In the genomic region with DNA sequence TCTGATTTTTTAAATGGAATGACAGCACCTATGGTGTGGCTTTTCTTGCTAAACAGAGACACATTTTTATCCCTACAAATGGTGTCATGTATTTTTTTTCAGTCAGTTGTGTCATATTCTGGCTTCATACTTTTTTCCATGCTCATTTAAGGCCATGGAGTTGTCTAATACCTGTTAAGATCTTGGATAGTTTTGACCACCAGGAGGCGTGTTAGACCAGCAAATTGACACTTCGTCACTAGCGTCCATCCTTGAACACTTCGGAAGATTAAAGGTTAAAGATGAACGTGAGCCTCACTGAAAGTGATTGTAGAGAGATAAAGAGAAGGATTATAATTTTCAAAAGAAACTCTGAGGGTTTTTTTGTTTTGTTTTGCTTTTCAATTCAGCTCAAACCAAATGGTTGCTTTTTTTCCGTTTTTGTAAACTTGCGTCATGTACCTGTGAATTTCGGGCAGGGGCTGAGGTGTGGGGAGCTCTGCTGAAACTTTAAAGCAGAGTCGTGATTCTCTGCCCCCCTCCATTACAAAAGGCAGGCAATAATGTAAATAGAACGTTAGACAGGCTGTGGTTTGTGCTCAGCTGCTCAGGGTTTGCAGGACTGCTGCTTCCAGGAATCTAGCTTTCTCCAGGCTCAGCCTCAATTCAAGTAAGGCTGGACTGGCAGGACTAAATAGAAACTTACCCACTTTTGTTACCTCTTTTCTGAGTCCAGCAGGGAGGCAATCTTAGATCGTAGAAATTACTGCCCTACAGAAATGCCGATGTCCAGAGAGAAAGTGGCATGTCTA, we compare ENCODE assay signal across 1 cellular context.
A peak's percentile ranks its signal among the peaks of the same experiment; 100 is the strongest.
TF ChIP-seq lines count a peak whose summit lies in the region.

No MANE protein-coding gene starts in this region.

TF ChIP-seq in HepG2, 621 proteins besides CTCF, POLR2A, EP300 and RAD21 (continued from another document and continues in another):
- TF ChIP-seq, protein P1, sequence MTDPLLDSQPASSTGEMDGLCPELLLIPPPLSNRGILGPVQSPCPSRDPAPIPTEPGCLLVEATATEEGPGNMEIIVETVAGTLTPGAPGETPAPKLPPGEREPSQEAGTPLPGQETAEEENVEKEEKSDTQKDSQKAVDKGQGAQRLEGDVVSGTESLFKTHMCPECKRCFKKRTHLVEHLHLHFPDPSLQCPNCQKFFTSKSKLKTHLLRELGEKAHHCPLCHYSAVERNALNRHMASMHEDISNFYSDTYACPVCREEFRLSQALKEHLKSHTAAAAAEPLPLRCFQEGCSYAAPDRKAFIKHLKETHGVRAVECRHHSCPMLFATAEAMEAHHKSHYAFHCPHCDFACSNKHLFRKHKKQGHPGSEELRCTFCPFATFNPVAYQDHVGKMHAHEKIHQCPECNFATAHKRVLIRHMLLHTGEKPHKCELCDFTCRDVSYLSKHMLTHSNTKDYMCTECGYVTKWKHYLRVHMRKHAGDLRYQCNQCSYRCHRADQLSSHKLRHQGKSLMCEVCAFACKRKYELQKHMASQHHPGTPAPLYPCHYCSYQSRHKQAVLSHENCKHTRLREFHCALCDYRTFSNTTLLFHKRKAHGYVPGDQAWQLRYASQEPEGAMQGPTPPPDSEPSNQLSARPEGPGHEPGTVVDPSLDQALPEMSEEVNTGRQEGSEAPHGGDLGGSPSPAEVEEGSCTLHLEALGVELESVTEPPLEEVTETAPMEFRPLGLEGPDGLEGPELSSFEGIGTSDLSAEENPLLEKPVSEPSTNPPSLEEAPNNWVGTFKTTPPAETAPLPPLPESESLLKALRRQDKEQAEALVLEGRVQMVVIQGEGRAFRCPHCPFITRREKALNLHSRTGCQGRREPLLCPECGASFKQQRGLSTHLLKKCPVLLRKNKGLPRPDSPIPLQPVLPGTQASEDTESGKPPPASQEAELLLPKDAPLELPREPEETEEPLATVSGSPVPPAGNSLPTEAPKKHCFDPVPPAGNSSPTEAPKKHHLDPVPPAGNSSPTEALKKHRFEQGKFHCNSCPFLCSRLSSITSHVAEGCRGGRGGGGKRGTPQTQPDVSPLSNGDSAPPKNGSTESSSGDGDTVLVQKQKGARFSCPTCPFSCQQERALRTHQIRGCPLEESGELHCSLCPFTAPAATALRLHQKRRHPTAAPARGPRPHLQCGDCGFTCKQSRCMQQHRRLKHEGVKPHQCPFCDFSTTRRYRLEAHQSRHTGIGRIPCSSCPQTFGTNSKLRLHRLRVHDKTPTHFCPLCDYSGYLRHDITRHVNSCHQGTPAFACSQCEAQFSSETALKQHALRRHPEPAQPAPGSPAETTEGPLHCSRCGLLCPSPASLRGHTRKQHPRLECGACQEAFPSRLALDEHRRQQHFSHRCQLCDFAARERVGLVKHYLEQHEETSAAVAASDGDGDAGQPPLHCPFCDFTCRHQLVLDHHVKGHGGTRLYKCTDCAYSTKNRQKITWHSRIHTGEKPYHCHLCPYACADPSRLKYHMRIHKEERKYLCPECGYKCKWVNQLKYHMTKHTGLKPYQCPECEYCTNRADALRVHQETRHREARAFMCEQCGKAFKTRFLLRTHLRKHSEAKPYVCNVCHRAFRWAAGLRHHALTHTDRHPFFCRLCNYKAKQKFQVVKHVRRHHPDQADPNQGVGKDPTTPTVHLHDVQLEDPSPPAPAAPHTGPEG (CRISPR knock-in tag; IDR thresholded peaks at IDR 0.05), result no peak
- TF ChIP-seq NBN (conservative IDR thresholded peaks at IDR 0.05), result no peak
- no peak for TF ChIP-seq GABPB1 (CRISPR knock-in tag; IDR thresholded peaks at IDR 0.05)
- TF ChIP-seq TSC22D2 (CRISPR knock-in tag; IDR thresholded peaks at IDR 0.05; ENCODE audit: borderline replicate concordance), result no peak; the same call in 1 of the 2 replicates
- TF ChIP-seq ZNF879 (CRISPR knock-in tag; IDR thresholded peaks at IDR 0.05), result no peak
- no peak for TF ChIP-seq MTERF4 (CRISPR knock-in tag; IDR thresholded peaks at IDR 0.05)
- TF ChIP-seq ZSCAN31 (CRISPR knock-in tag; IDR thresholded peaks at IDR 0.05; ENCODE audit: low read depth), result 0 out of 2 replicates have a peak, but pooled peaks have one; percentile 38
- TF ChIP-seq ZNF235 (CRISPR knock-in tag; IDR thresholded peaks at IDR 0.05; ENCODE audit: borderline replicate concordance), result no peak
- TF ChIP-seq SMARCE1 (IDR thresholded peaks at IDR 0.05; ENCODE audit: borderline replicate concordance), result no peak
- no peak for TF ChIP-seq FOXP1 (IDR thresholded peaks at IDR 0.05)
- no peak for TF ChIP-seq FOXP1 (CRISPR knock-in tag; IDR thresholded peaks at IDR 0.05)
- no peak for TF ChIP-seq ARNT2 (CRISPR knock-in tag; IDR thresholded peaks at IDR 0.05; ENCODE audit: low read depth)
- no peak for TF ChIP-seq ZNF329 (CRISPR knock-in tag; IDR thresholded peaks at IDR 0.05; ENCODE audit: low read depth)
- TF ChIP-seq ZNF597 (CRISPR knock-in tag; IDR thresholded peaks at IDR 0.05), result no peak
- 0 out of 2 replicates have a peak, but pooled peaks have one; percentile 30 for TF ChIP-seq SNAPC2 (CRISPR knock-in tag; IDR thresholded peaks at IDR 0.05)
- no peak for TF ChIP-seq DR1 (CRISPR knock-in tag; IDR thresholded peaks at IDR 0.05)
- TF ChIP-seq ZNF777 (CRISPR knock-in tag; IDR thresholded peaks at IDR 0.05), result 0 out of 2 replicates have a peak, but pooled peaks have one; percentile 38
- TF ChIP-seq, protein P2, sequence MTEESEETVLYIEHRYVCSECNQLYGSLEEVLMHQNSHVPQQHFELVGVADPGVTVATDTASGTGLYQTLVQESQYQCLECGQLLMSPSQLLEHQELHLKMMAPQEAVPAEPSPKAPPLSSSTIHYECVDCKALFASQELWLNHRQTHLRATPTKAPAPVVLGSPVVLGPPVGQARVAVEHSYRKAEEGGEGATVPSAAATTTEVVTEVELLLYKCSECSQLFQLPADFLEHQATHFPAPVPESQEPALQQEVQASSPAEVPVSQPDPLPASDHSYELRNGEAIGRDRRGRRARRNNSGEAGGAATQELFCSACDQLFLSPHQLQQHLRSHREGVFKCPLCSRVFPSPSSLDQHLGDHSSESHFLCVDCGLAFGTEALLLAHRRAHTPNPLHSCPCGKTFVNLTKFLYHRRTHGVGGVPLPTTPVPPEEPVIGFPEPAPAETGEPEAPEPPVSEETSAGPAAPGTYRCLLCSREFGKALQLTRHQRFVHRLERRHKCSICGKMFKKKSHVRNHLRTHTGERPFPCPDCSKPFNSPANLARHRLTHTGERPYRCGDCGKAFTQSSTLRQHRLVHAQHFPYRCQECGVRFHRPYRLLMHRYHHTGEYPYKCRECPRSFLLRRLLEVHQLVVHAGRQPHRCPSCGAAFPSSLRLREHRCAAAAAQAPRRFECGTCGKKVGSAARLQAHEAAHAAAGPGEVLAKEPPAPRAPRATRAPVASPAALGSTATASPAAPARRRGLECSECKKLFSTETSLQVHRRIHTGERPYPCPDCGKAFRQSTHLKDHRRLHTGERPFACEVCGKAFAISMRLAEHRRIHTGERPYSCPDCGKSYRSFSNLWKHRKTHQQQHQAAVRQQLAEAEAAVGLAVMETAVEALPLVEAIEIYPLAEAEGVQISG (CRISPR knock-in tag; IDR thresholded peaks at IDR 0.05), result no peak
- TF ChIP-seq HDAC6 (IDR thresholded peaks at IDR 0.05; ENCODE audit: low read depth, low read length), result no peak
- TF ChIP-seq ZNF619 (CRISPR knock-in tag; IDR thresholded peaks at IDR 0.05), result no peak
- no peak for TF ChIP-seq ATF5 (CRISPR knock-in tag; IDR thresholded peaks at IDR 0.05; ENCODE audit: low read depth)
- peak; percentile 51; the same call in 1 of the 2 replicates for TF ChIP-seq MIER3 (CRISPR knock-in tag; IDR thresholded peaks at IDR 0.05; ENCODE audit: borderline replicate concordance)
- no peak for TF ChIP-seq KDM3A (CRISPR knock-in tag; IDR thresholded peaks at IDR 0.05; ENCODE audit: low read depth)
- no peak for TF ChIP-seq TRIM22 (IDR thresholded peaks at IDR 0.05)
- TF ChIP-seq ZNF614 (CRISPR knock-in tag; IDR thresholded peaks at IDR 0.05; ENCODE audit: borderline replicate concordance), result no peak
- TF ChIP-seq YY1 (IDR thresholded peaks at IDR 0.05; ENCODE audit: insufficient read depth, insufficient replicate concordance, low read depth, low read length), result no peak
- no peak for TF ChIP-seq NCOR1 (IDR thresholded peaks at IDR 0.05; ENCODE audit: borderline replicate concordance, low read length)
- TF ChIP-seq ETV5 (CRISPR knock-in tag; IDR thresholded peaks at IDR 0.05; ENCODE audit: borderline replicate concordance), result no peak
- TF ChIP-seq ZNF773 (CRISPR knock-in tag; IDR thresholded peaks at IDR 0.05; ENCODE audit: borderline replicate concordance), result no peak
- TF ChIP-seq PITX1 (CRISPR knock-in tag; IDR thresholded peaks at IDR 0.05), result peak; percentile 65; the same call in 1 of the 2 replicates
- no peak for TF ChIP-seq ZNF564 (CRISPR knock-in tag; IDR thresholded peaks at IDR 0.05)
- TF ChIP-seq CBX2 (IDR thresholded peaks at IDR 0.05; ENCODE audit: low read depth, low read length), result no peak
- TF ChIP-seq CBX2 (CRISPR knock-in tag; IDR thresholded peaks at IDR 0.05; ENCODE audit: low read depth), result no peak
- TF ChIP-seq, protein P3, sequence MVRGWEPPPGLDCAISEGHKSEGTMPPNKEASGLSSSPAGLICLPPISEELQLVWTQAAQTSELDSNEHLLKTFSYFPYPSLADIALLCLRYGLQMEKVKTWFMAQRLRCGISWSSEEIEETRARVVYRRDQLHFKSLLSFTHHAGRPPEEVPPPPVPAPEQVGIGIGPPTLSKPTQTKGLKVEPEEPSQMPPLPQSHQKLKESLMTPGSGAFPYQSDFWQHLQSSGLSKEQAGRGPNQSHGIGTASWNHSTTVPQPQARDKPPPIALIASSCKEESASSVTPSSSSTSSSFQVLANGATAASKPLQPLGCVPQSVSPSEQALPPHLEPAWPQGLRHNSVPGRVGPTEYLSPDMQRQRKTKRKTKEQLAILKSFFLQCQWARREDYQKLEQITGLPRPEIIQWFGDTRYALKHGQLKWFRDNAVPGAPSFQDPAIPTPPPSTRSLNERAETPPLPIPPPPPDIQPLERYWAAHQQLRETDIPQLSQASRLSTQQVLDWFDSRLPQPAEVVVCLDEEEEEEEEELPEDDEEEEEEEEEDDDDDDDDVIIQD (CRISPR knock-in tag; IDR thresholded peaks at IDR 0.05; ENCODE audit: low read depth), result no peak
- TF ChIP-seq MTA1 (CRISPR knock-in tag; IDR thresholded peaks at IDR 0.05; ENCODE audit: borderline replicate concordance), result no peak
- TF ChIP-seq PRDM10 (CRISPR knock-in tag; IDR thresholded peaks at IDR 0.05; ENCODE audit: low read depth), result no peak
- TF ChIP-seq ZNF451 (CRISPR knock-in tag; IDR thresholded peaks at IDR 0.05), result no peak
- TF ChIP-seq NFE2 (CRISPR knock-in tag; IDR thresholded peaks at IDR 0.05), result no peak
- 0 out of 2 replicates have a peak, but pooled peaks have one; percentile 60 for TF ChIP-seq KLF11 (CRISPR knock-in tag; IDR thresholded peaks at IDR 0.05)
- no peak for TF ChIP-seq HOXA7 (CRISPR knock-in tag; IDR thresholded peaks at IDR 0.05)
- no peak for TF ChIP-seq CAMTA2 (CRISPR knock-in tag; IDR thresholded peaks at IDR 0.05; ENCODE audit: borderline replicate concordance)
- TF ChIP-seq RXRB (CRISPR knock-in tag; IDR thresholded peaks at IDR 0.05; ENCODE audit: borderline replicate concordance), result 0 out of 2 replicates have a peak, but pooled peaks have one; percentile 27
- TF ChIP-seq MATR3 (CRISPR knock-in tag; IDR thresholded peaks at IDR 0.05), result no peak
- TF ChIP-seq ZNF749 (CRISPR knock-in tag; IDR thresholded peaks at IDR 0.05; ENCODE audit: borderline replicate concordance), result no peak
